ENCODE assay signal across 11 cellular contexts in the genomic region with DNA sequence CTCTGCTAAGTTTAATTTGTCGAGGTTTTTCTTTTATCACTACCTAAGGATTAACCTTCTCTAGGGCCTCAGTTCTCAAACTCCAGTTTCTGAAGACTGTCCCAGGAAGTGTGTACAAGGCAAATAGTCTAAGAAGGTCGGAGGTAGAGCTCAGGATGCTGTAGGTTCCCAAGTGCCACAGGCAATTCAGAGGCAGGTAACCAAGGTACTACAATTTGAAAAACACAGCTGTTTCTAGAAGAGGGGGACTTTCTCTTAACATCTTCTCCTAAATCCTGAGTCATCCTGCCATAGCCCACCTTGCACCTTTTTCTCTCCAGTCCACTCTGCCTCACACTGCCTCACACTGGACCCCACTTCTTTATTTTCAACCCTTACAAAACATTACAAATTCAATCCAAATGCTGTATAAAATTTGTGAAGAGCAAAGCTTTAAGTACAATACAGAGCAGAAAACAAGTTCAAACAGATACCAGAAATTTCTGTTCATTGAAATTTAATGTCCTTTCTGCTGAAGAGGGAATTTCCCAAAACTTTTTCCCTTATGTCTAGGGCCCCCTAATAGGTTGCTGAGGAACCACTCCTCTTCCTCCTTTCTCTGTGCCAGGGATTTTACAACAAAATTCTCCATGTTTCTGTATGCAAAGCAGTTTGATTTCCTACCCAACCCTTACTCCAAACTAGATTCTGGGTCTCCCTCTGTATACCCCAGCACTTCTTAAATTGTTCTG. TPM values are rescaled to one million over a fixed set of nuclear protein-coding genes. Genes with fewer than 3 reads are reported as not detected.
A peak's percentile ranks its signal among the peaks of the same experiment; 100 is the strongest.
DNase-seq lines count a peak whose midpoint lies in the region; ATAC-seq, FAIRE-seq and TF ChIP-seq lines count a peak whose summit lies in the region.
"Had no signal": no experiment of that assay in that cellular context is flagged by ENCODE, and none has a peak within 500 bp of the region (broad histone marks: within the 10 kb centered on the region; RNA-seq: fewer than 3 reads in every experiment).

No MANE protein-coding gene starts in this region.

- peaks cover 57% of the 10 kb centered on the region for H3K4me1 ChIP-seq in left ventricle myocardium inferior
- peaks cover 0 to 38% of the 10 kb centered on the region in 2 donors for H3K4me1 ChIP-seq in right atrium auricular region
- peaks cover 45% of the 10 kb centered on the region for H3K4me1 ChIP-seq in PC-9 (replicated peaks; ENCODE audit: insufficient read depth)
- H3K4me1 ChIP-seq in kidney (ENCODE audit: control insufficient read depth in 1 of 2, insufficient read depth in 1 of 2, low read depth in 1 of 2, low read length in 2 of 2), result peaks cover 18 to 34% of the 10 kb centered on the region in 2 donors
- H3K4me1 ChIP-seq in aorta (ENCODE audit: control insufficient read depth in 1 of 2, insufficient read depth in 2 of 2, low read length in 2 of 2), result peaks cover 4 to 16% of the 10 kb centered on the region in 2 donors

- H3K9ac ChIP-seq in kidney (ENCODE audit: low read length in 2 of 2), result no peak overlapping the region

- no peak for TF ChIP-seq CTCF in left ventricle myocardium inferior (IDR thresholded peaks at IDR 0.05; ENCODE audit: borderline replicate concordance)
- no peak for TF ChIP-seq CTCF in right atrium auricular region (IDR thresholded peaks at IDR 0.05)
- TF ChIP-seq CTCF in PC-9 (conservative IDR thresholded peaks at IDR 0.05), result no peak
- TF ChIP-seq CTCF in kidney (IDR thresholded peaks at IDR 0.05; ENCODE audit: borderline replicate concordance, extremely low read depth, insufficient read depth), result no peak

- DNase-seq in left ventricle myocardium inferior (no peak), right atrium auricular region (ENCODE audit: low spot score) (no peak), PC-9 (no peak), kidney (no peak), aorta (no peak), inferior parietal cortex (ENCODE audit: extremely low spot score) (no peak)
- DNase-seq in stimulated activated naive CD4-positive, alpha-beta T cell treated with Interleukin-2 at 50 U/mL for 16 hours (lab: John Stamatoyannopoulos, UW), result no peak
- DNase-seq: DND-41, NCI-H2171 treated with DMSO at 0.1 percent for 48 hours, trophoblast cell had no signal

- no peak for FAIRE-seq in kidney (lab: Jason Lieb, UNC)

- H3K9me2 ChIP-seq in PC-9 (ENCODE audit: insufficient read depth), result no peaks in the 10 kb centered on the region

- H4K20me1 ChIP-seq in PC-9 (ENCODE audit: insufficient read depth), result no peaks in the 10 kb centered on the region

- H2AFZ ChIP-seq in PC-9, result no peak overlapping the region

- no peaks in the 10 kb centered on the region for H3K9me3 ChIP-seq in left ventricle myocardium inferior (replicated peaks)
- no peaks in the 10 kb centered on the region for H3K9me3 ChIP-seq in right atrium auricular region
- H3K9me3 ChIP-seq in PC-9 (ENCODE audit: insufficient read depth, low read depth), result peaks cover 7% of the 10 kb centered on the region; the same call in 1 of the 2 replicates
- no peaks in the 10 kb centered on the region for H3K9me3 ChIP-seq in kidney (ENCODE audit: control insufficient read depth in 1 of 2, low read length in 2 of 2)
- no peaks in the 10 kb centered on the region for H3K9me3 ChIP-seq in aorta (ENCODE audit: control insufficient read depth, low read length)

- no peaks in the 10 kb centered on the region for H3F3A ChIP-seq in PC-9 (ENCODE audit: insufficient read depth, low read depth)

- H3K4me2 ChIP-seq in PC-9, result peak overlapping the region; percentile 2; the same call in 1 of the 2 replicates

- CTCF ChIA-PET in PC-9 (lab: Charles Lee), result no interaction called here

- ATAC-seq in aorta (ENCODE audit: low FRiP score), result peak; percentile 41
- no peak for ATAC-seq in GM21529 (IDR thresholded peaks at IDR 0.05; ENCODE audit: unreplicated experiment)

- intact Hi-C loops in left ventricle myocardium inferior (cut with micrococcal nuclease), result no loop called here
- intact Hi-C loops in PC-9 (cut with micrococcal nuclease; ENCODE audit: unreplicated experiment), result no loop called here
- intact Hi-C loops in kidney (cut with DNase I), result loop anchor here (10.0 kb wide), 1 partner anchor 77 kb away; no protein-coding TSS in a partner anchor
- intact Hi-C loops in aorta (cut with DNase I), result loop anchor here in 1 of 2 donors (5.0 kb wide), 1 partner anchor 45 kb away; the partner anchor contains the start of gene FRK

- BruUV-seq in PC-9 (replicated peaks; lab: Mats Ljungman, UMichigan), result no TSS peak

- POLR2A ChIA-PET in PC-9 (lab: Charles Lee; ENCODE audit: unreplicated experiment), result interaction anchor here (0.6 kb wide), 2 partner anchors 43 to 83 kb away, joined by 3 read pairs; partner anchors contain the start of gene NT5DC1

- no peaks in the 10 kb centered on the region for H3K36me3 ChIP-seq in left ventricle myocardium inferior
- H3K36me3 ChIP-seq in right atrium auricular region, result no peaks in the 10 kb centered on the region
- H3K36me3 ChIP-seq in PC-9 (ENCODE audit: low read depth), result no peaks in the 10 kb centered on the region
- H3K36me3 ChIP-seq in kidney (ENCODE audit: control insufficient read depth in 1 of 2, insufficient read depth in 2 of 2, low read length in 2 of 2), result no peaks in the 10 kb centered on the region
- no peaks in the 10 kb centered on the region for H3K36me3 ChIP-seq in aorta (ENCODE audit: control insufficient read depth in 1 of 2, insufficient read depth in 2 of 2, low read length in 1 of 2)

- H3K27ac ChIP-seq in left ventricle myocardium inferior (replicated peaks) (peak overlapping the region; percentile 51), right atrium auricular region (no peak overlapping the region), PC-9 (no peak overlapping the region), kidney (ENCODE audit: low read depth in 2 of 2, low read length in 2 of 2) (peak overlapping the region; percentile 26 to 76), aorta (ENCODE audit: low read depth in 1 of 2, low read length in 2 of 2) (peak overlapping the region; percentile 47 to 67)

- H3K79me2 ChIP-seq in PC-9 (ENCODE audit: low read depth), result peaks cover 41% of the 10 kb centered on the region

- no peaks in the 10 kb centered on the region for H3K27me3 ChIP-seq in left ventricle myocardium inferior (ENCODE audit: low read depth)
- H3K27me3 ChIP-seq in right atrium auricular region, result no peaks in the 10 kb centered on the region
- H3K27me3 ChIP-seq in PC-9 (ENCODE audit: insufficient read depth, low read depth), result no peaks in the 10 kb centered on the region
- H3K27me3 ChIP-seq in aorta (ENCODE audit: control insufficient read depth in 1 of 2, insufficient read depth in 2 of 2, low read length in 1 of 2), result no peaks in the 10 kb centered on the region

- 3 to 5% methylated on average over 2 of the region's 2 CpGs for WGBS in aorta, 2 donors

- H3K4me3 ChIP-seq in left ventricle myocardium inferior (no peak overlapping the region), right atrium auricular region (no peak overlapping the region), PC-9 (no peak overlapping the region), kidney (ENCODE audit: low read length in 2 of 2) (no peak overlapping the region), aorta (ENCODE audit: low read length in 2 of 2) (peak overlapping the region; percentile 2 to 33)

RNA-seq across cellular contexts. Expression of gene FRK, which starts 43.0 kb away (rescaled TPM):
- 11.2 TPM for total RNA-seq in left ventricle myocardium inferior
- total RNA-seq in right atrium auricular region, result 1 to 10 TPM; 2.7 to 6.3 TPM
- 14.4 and 17.2 TPM in 2 replicates for total RNA-seq in PC-9 (2021)
- 25.0 TPM for total RNA-seq in kidney
- polyA plus RNA-seq in kidney (ENCODE audit: insufficient read depth, low read depth, low replicate concordance), result 5.9 TPM
- 10 to 100 TPM in 1 of 2 donors, 1 to 10 TPM in 1; 9.3 to 18.3 TPM for total RNA-seq in aorta
- 1 to 10 TPM; 1.8 to 2.8 TPM for polyA plus RNA-seq in aorta

Comparison
In these comparisons a context has a peak if more than half of its experiments do, and no peak if none do; other contexts are left out.
1. H3K27ac ChIP-seq: peak in left ventricle myocardium inferior (single experiment), kidney (2 of 2) and aorta (2 of 2); none in right atrium auricular region (0 of 2) and PC-9 (single experiment).
2. H3K4me3 ChIP-seq: peak in aorta (2 of 2); none in left ventricle myocardium inferior (single experiment), right atrium auricular region (0 of 2), PC-9 (single experiment) and kidney (0 of 2).